19 cellular contexts compared by ENCODE assay signal in the genomic region with DNA sequence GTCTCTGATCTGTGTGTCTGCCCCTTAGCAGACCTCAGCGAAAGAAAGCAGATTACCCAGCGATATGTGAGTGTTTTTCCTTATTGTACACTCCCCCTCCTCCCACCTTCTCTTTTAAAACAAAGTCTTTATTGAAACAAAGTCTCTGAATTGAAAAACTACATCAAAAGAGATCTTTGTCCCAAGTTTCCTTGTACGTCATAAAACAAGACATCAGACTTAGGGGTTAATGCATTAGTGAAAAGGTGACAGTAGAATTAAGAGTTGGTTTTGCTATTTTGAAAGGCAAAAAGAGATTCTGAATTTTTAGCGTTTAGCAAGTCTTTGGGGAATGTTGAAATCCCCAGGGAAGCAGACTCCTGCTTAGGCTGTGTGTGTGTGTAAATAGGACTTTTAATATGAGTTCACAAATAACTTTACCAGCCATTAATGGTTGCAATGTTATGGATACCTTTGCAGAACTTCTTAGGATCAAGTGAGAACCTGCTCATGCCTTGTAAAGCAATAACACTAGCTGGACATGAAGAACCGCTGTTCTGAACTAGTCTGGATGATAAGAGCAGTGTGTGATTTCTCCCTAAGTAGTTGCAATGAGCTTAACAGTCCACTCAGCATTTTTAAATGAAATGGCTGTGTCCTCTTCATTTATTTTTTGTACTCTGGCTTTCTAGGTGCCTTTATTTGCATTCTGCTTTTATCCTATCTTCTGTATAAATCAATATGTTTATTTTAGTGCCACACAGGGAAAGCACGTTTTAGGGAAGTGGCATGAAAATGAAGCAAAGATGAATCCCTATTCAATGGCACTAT.
"Had no signal": no experiment of that assay in that cellular context is flagged by ENCODE, and none has a peak within 500 bp of the region (broad histone marks: within the 10 kb centered on the region; RNA-seq: fewer than 3 reads in every experiment).

No MANE protein-coding gene starts in this region.

- H3K36me3 ChIP-seq: esophagus muscularis mucosa, left ventricle myocardium inferior, tibial artery had no signal

- H3K4me3 Mint-ChIP-seq: activated CD4-positive, alpha-beta memory T cell treated with anti-CD3 and anti-CD28 coated beads, Interleukin-2, amount 10 ng/mL, durations not matched to agents 7 days and 5 days; activated CD4-positive, alpha-beta T cell treated with anti-CD3 and anti-CD28 coated beads for 36 hours; activated naive CD8-positive, alpha-beta T cell treated with anti-CD3 and anti-CD28 coated beads for 36 hours; central memory CD8-positive, alpha-beta T cell; stimulated activated naive B cell treated with anti-CD40 and anti-IgM and Interleukin-4, amounts not matched to agents 10 μg/mL and 1 μg/mL and 100 μg/mL, for 72 hours had no signal

- H3K27me3 ChIP-seq: esophagus muscularis mucosa, neutrophil, tibial artery had no signal

- H3K9me3 Mint-ChIP-seq: activated CD4-positive, alpha-beta memory T cell treated with anti-CD3 and anti-CD28 coated beads, Interleukin-2, amount 10 ng/mL, durations not matched to agents 7 days and 5 days; activated naive CD8-positive, alpha-beta T cell treated with anti-CD3 and anti-CD28 coated beads for 36 hours; brain; central memory CD8-positive, alpha-beta T cell; stimulated activated naive B cell treated with anti-CD40 and anti-IgM and Interleukin-4, amounts not matched to agents 10 μg/mL and 1 μg/mL and 100 μg/mL, for 72 hours had no signal

- ATAC-seq: activated CD4-positive, alpha-beta T cell treated with anti-CD3 and anti-CD28 coated beads for 36 hours; stimulated activated naive B cell treated with anti-CD40 and anti-IgM and Interleukin-4, amounts not matched to agents 10 μg/mL and 1 μg/mL and 100 μg/mL, for 72 hours had no signal

- H3K9me3 ChIP-seq: esophagus muscularis mucosa, left ventricle myocardium inferior, neutrophil, tibial artery had no signal

- H3K4me3 ChIP-seq: coronary artery, esophagus muscularis mucosa, left ventricle myocardium inferior, tibial artery had no signal

- H3K27ac Mint-ChIP-seq: activated CD4-positive, alpha-beta memory T cell treated with anti-CD3 and anti-CD28 coated beads, Interleukin-2, amount 10 ng/mL, durations not matched to agents 7 days and 5 days; activated CD4-positive, alpha-beta T cell treated with anti-CD3 and anti-CD28 coated beads for 36 hours; activated naive CD8-positive, alpha-beta T cell treated with anti-CD3 and anti-CD28 coated beads for 36 hours; stimulated activated naive B cell treated with anti-CD40 and anti-IgM and Interleukin-4, amounts not matched to agents 10 μg/mL and 1 μg/mL and 100 μg/mL, for 72 hours had no signal

- DNase-seq: activated CD4-positive, alpha-beta memory T cell treated with anti-CD3 and anti-CD28 coated beads, Interleukin-2, amount 10 ng/mL, durations not matched to agents 7 days and 5 days; activated CD4-positive, alpha-beta T cell treated with anti-CD3 and anti-CD28 coated beads for 36 hours; activated gamma-delta T cell; activated naive CD8-positive, alpha-beta T cell treated with anti-CD3 and anti-CD28 coated beads for 36 hours; activated T-cell treated with anti-CD3 and anti-CD28 coated beads, Interleukin-2, amount 50 U/mL, for 48 hours; amygdala; hypothalamus; kidney; left ventricle myocardium inferior; mesendoderm; stimulated activated CD4-positive, alpha-beta T cell treated with anti-CD3 and anti-CD28 coated beads, Interleukin-2, amount 100 ng/mL, for 48 hours; stimulated activated naive B cell treated with anti-CD40 and anti-IgM and Interleukin-4, amounts not matched to agents 10 μg/mL and 1 μg/mL and 100 μg/mL, for 72 hours; T-helper 1 cell; tibial artery had no signal

- H3K36me3 Mint-ChIP-seq: brain had no signal

- H3K27ac ChIP-seq: coronary artery, esophagus muscularis mucosa, left ventricle myocardium inferior, neutrophil, tibial artery had no signal

- H3K4me1 Mint-ChIP-seq: activated CD4-positive, alpha-beta memory T cell treated with anti-CD3 and anti-CD28 coated beads, Interleukin-2, amount 10 ng/mL, durations not matched to agents 7 days and 5 days; activated CD4-positive, alpha-beta T cell treated with anti-CD3 and anti-CD28 coated beads for 36 hours; activated naive CD8-positive, alpha-beta T cell treated with anti-CD3 and anti-CD28 coated beads for 36 hours; central memory CD8-positive, alpha-beta T cell; stimulated activated naive B cell treated with anti-CD40 and anti-IgM and Interleukin-4, amounts not matched to agents 10 μg/mL and 1 μg/mL and 100 μg/mL, for 72 hours had no signal

- H3K27me3 Mint-ChIP-seq: activated CD4-positive, alpha-beta memory T cell treated with anti-CD3 and anti-CD28 coated beads, Interleukin-2, amount 10 ng/mL, durations not matched to agents 7 days and 5 days; activated CD4-positive, alpha-beta T cell treated with anti-CD3 and anti-CD28 coated beads for 36 hours; activated naive CD8-positive, alpha-beta T cell treated with anti-CD3 and anti-CD28 coated beads for 36 hours; brain; central memory CD8-positive, alpha-beta T cell; stimulated activated naive B cell treated with anti-CD40 and anti-IgM and Interleukin-4, amounts not matched to agents 10 μg/mL and 1 μg/mL and 100 μg/mL, for 72 hours had no signal

- H3K4me1 ChIP-seq: esophagus muscularis mucosa, left ventricle myocardium inferior, tibial artery had no signal

- FAIRE-seq: kidney had no signal
